In genomic region chr4:112636688-112637551, GRCh38 we compare ENCODE assay signal across 8 cellular contexts. TPM values are rescaled to one million over a fixed set of nuclear protein-coding genes. Genes with fewer than 3 reads are reported as not detected.
DNase-seq lines count a peak whose midpoint lies in the region; ATAC-seq and TF ChIP-seq lines count a peak whose summit lies in the region.

Gene LARP7, plus strand, starts transcription at chr4:112637143. Its CDS starts 7,527 bp downstream, at chr4:112644670.
A gene with protein sequence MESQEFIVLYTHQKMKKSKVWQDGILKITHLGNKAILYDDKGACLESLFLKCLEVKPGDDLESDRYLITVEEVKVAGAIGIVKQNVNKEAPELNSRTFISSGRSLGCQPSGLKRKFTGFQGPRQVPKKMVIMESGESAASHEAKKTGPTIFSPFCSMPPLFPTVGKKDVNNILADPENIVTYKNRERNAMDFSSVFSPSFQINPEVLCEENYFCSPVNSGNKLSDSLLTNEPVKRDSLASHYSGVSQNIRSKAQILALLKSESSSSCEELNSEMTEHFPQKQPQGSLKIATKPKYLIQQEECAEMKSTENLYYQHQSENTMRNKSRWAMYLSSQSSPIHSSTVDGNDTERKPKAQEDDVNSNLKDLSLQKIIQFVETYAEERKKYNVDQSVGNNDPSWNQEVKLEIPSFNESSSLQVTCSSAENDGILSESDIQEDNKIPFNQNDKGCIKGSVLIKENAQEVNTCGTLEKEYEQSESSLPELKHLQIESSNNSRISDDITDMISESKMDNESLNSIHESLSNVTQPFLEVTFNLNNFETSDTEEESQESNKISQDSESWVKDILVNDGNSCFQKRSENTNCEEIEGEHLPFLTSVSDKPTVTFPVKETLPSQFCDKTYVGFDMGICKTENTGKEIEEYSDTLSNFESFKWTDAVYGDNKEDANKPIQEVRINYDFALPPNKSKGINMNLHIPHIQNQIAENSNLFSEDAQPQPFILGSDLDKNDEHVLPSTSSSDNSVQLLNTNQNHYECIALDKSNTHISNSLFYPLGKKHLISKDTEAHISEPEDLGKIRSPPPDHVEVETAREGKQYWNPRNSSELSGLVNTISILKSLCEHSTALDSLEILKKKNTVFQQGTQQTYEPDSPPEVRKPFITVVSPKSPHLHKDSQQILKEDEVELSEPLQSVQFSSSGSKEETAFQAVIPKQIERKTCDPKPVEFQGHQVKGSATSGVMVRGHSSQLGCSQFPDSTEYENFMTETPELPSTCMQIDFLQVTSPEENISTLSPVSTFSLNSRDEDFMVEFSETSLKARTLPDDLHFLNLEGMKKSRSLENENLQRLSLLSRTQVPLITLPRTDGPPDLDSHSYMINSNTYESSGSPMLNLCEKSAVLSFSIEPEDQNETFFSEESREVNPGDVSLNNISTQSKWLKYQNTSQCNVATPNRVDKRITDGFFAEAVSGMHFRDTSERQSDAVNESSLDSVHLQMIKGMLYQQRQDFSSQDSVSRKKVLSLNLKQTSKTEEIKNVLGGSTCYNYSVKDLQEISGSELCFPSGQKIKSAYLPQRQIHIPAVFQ (N-terminal part only) (minus strand): TSS chr4:112636909. CDS start chr4:112633176, 3,733 bp downstream.

- 0% methylated on average over 66 of the region's 66 CpGs for WGBS in adipose tissue, 3 donors
- 0% methylated on average over 48 to 66 of the region's 66 CpGs for WGBS in heart left ventricle, 4 donors
- 0% methylated on average over 63 to 66 of the region's 66 CpGs for WGBS in upper lobe of left lung, 2 donors

- peaks cover 0 to 39% (median 19%) of the 10 kb centered on the region in 12 donors for H3K4me1 ChIP-seq in heart left ventricle
- peaks cover 15 to 27% (median 18%) of the 10 kb centered on the region in 4 donors for H3K4me1 ChIP-seq in upper lobe of left lung

- H3K27ac ChIP-seq in adipose tissue (ENCODE audit: low read depth, low read length) = peak within 1 kb of the TSS; percentile 93
- H3K27ac ChIP-seq in heart left ventricle = peak within 1 kb of the TSS; percentile 92 to 98 (median 97)
- peak within 1 kb of the TSS; percentile 93 to 97 (median 96) for H3K27ac ChIP-seq in upper lobe of left lung

- peak within 1 kb of the TSS; percentile 45 to 80 (median 68) for H3K4me3 ChIP-seq in heart left ventricle
- peak within 1 kb of the TSS; percentile 62 to 90 (median 70) for H3K4me3 ChIP-seq in upper lobe of left lung

- peaks cover 0 to 17% (median 0%) of the 10 kb centered on the region in 9 donors for H3K36me3 ChIP-seq in heart left ventricle
- H3K36me3 ChIP-seq in upper lobe of left lung = peaks cover 0 to 7% (median 0%) of the 10 kb centered on the region in 4 donors

- H3K9me3 ChIP-seq in heart left ventricle (no peaks in the 10 kb centered on the region), upper lobe of left lung (no peaks in the 10 kb centered on the region)

- TF ChIP-seq CTCF in GM12874 (IDR thresholded peaks at IDR 0.05; ENCODE audit: insufficient read depth, low read depth, low read length) = peak; percentile 86
- peak; percentile 59 to 99 (median 94) for TF ChIP-seq CTCF in heart left ventricle (IDR thresholded peaks at IDR 0.05)
- TF ChIP-seq CTCF in upper lobe of left lung (IDR thresholded peaks at IDR 0.05) = peak; percentile 91 to 99 (median 97)

- intact Hi-C loops in heart left ventricle (cut with DNase I) = loop anchor here in 6 of 10 donors (2.0 to 10.0 kb wide), 6 partner anchors 128 to 458 kb away; no protein-coding TSS in a partner anchor

- TF ChIP-seq POLR2A in heart left ventricle (IDR thresholded peaks at IDR 0.05) = no peak
- TF ChIP-seq POLR2A in upper lobe of left lung (IDR thresholded peaks at IDR 0.05) = peak in 2 of 4 donors; percentile 44 to 56

- DNase-seq in NCI-H1417 treated with DMSO at 0.1 percent for 48 hours (lab: John Stamatoyannopoulos, UW) = peak; percentile 92
- peak; percentile 95 for DNase-seq in SW480 (ENCODE audit: low spot score)
- DNase-seq in heart left ventricle = peak; percentile 99
- peak; percentile 99 for DNase-seq in pons (ENCODE audit: low spot score)
- peak; percentile 97 to 99 for DNase-seq in upper lobe of left lung

- H3K27me3 ChIP-seq in heart left ventricle = no peaks in the 10 kb centered on the region
- no peaks in the 10 kb centered on the region for H3K27me3 ChIP-seq in upper lobe of left lung

- peak; percentile 89 for ATAC-seq in HG02763 (IDR thresholded peaks at IDR 0.05; ENCODE audit: unreplicated experiment)
- ATAC-seq in heart left ventricle = peak; percentile 97 to 98 (median 98)
- ATAC-seq in upper lobe of left lung (ENCODE audit: low FRiP score in 2 of 2) = peak; percentile 98 to 99

- TF ChIP-seq EP300 in upper lobe of left lung (IDR thresholded peaks at IDR 0.05) = peak in 1 of 4 donors; percentile 46

RNA-seq across cellular contexts. Expression of gene LARP7, which starts in this region (rescaled TPM):
- polyA plus RNA-seq in adipose tissue = 10 to 100 TPM; 12.8 to 52.5 (median 30.5) TPM
- 10 to 100 TPM; 43.0 to 70.0 (median 50.3) TPM for total RNA-seq in heart left ventricle
- 10 to 100 TPM; 43.3 to 73.0 TPM for polyA plus RNA-seq in heart left ventricle
- 10 to 100 TPM; 27.8 to 46.0 (median 28.4) TPM for total RNA-seq in upper lobe of left lung

RNA-seq across cellular contexts. Expression of the second gene that starts in this region (rescaled TPM):
- under 1 TPM; 0.74 to 0.94 (median 0.79) TPM for polyA plus RNA-seq in adipose tissue
- 1 to 10 TPM; 1.4 to 2.9 (median 1.6) TPM for total RNA-seq in heart left ventricle
- polyA plus RNA-seq in heart left ventricle = 1 to 10 TPM in 1 of 2 donors, under 1 TPM in 1; 0.85 to 1.8 TPM
- total RNA-seq in upper lobe of left lung = 1 to 10 TPM; 2.6 to 9.4 (median 4.6) TPM

Comparison
In these comparisons a context has a peak if more than half of its experiments do, and no peak if none do; other contexts are left out.
1. Peak in every context shown above with its lines: DNase-seq, ATAC-seq, H3K4me3 ChIP-seq and H3K27ac ChIP-seq.